Comparison of ENCODE assay signal across 18 cellular contexts in the genomic region with DNA sequence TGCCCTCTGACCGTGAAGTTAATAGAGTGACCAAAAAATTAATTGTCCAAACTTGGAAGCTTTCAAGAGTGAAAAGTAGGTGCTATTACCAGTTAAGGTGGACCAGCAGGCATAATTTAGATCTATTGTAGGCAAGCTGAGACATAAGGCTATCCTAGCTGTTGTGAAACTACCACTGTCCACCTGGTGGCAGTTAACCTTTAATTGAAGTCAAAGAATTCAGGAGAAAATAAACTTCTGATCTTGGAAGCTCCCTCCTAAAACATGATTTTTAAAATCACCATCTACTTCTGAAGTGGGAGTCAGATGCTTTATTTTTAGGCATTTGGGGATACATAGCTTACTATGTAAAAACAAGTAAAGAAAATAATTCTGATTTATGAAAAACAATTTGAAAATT.
DNase-seq lines count a peak whose midpoint lies in the region; ATAC-seq and TF ChIP-seq lines count a peak whose summit lies in the region.
"Had no signal": no experiment of that assay in that cellular context is flagged by ENCODE, and none has a peak within 500 bp of the region (broad histone marks: within the 10 kb centered on the region; RNA-seq: fewer than 3 reads in every experiment).

No MANE protein-coding gene starts in this region.

- intact Hi-C loops in lower lobe of right lung (cut with DNase I) = no loop called here

- H3K27me3 ChIP-seq in Loucy (ENCODE audit: insufficient read depth, low read length, poor library complexity, severe bottlenecking) = no peaks in the 10 kb centered on the region
- H3K27me3 ChIP-seq in mesendoderm (ENCODE audit: insufficient read depth, low read length, poor library complexity) = no peaks in the 10 kb centered on the region
- H3K27me3 ChIP-seq in lower lobe of right lung (ENCODE audit: low read depth) = no peaks in the 10 kb centered on the region
- H3K27me3 ChIP-seq: BE2C had no signal

- WGBS in mesendoderm (ENCODE audit: extremely low coverage, insufficient coverage, low lambda C conversion rate) = no CpG with 5 or more reads among the region's 1 CpG

- H3K23ac ChIP-seq in mesendoderm (ENCODE audit: low read length) = no peak overlapping the region

- no peaks in the 10 kb centered on the region for H3K79me2 ChIP-seq in Loucy (ENCODE audit: insufficient read depth, low read length)
- no peaks in the 10 kb centered on the region for H3K79me2 ChIP-seq in mesendoderm (ENCODE audit: control insufficient read depth, insufficient read depth, low read length)

- H3K9ac ChIP-seq in Loucy (ENCODE audit: low read depth, low read length, poor library complexity, severe bottlenecking) (no peak overlapping the region), mesendoderm (ENCODE audit: low read length) (no peak overlapping the region)

- no peak overlapping the region for H2AFZ ChIP-seq in Loucy (ENCODE audit: low read length)

- DNase-seq in H4 (ENCODE audit: low spot score) (peak; percentile 4), cerebellar cortex (ENCODE audit: low spot score) (peak; percentile 0), mesendoderm (peak; percentile 27), A172 (ENCODE audit: low spot score) (no peak), lower lobe of right lung (no peak)
- DNase-seq in activated CD4-positive, CD25-positive, alpha-beta regulatory T cell (lab: John Stamatoyannopoulos, UW) = no peak
- DNase-seq: BE2C; Calu3; effector CD4-positive, alpha-beta T cell; mesenchymal stem cell; natural killer cell; NCI-H69; posterior cingulate gyrus; stimulated activated CD4-positive, alpha-beta T cell treated with anti-CD3 and anti-CD28 coated beads, Interleukin-4, amount 100 ng/mL, for 4 hours; substantia nigra had no signal

- H3F3A ChIP-seq in Loucy (ENCODE audit: low read depth) = no peaks in the 10 kb centered on the region

- no peaks in the 10 kb centered on the region for H3K9me2 ChIP-seq in Loucy (replicated peaks; ENCODE audit: low read depth, low read length)

- H4K20me1 ChIP-seq in Loucy (ENCODE audit: insufficient read depth, low read length, poor library complexity, severe bottlenecking) = no peaks in the 10 kb centered on the region

- ATAC-seq in GM21529 (IDR thresholded peaks at IDR 0.05; ENCODE audit: unreplicated experiment) (no peak), lower lobe of right lung (no peak)
- ATAC-seq: natural killer cell had no signal

- H4K8ac ChIP-seq in mesendoderm (ENCODE audit: low read depth, low read length) = no peak overlapping the region

- no peaks in the 10 kb centered on the region for H3K79me1 ChIP-seq in mesendoderm (ENCODE audit: low read length)

- no peak overlapping the region for H3K4ac ChIP-seq in mesendoderm (ENCODE audit: low read depth, low read length)

- no peak overlapping the region for H3K18ac ChIP-seq in mesendoderm (ENCODE audit: low read length)

- H3K4me2 ChIP-seq in Loucy (ENCODE audit: low read depth, low read length, poor library complexity, severe bottlenecking) (no peak overlapping the region), mesendoderm (ENCODE audit: low read length) (no peak overlapping the region)

- H3K36me3 ChIP-seq in Loucy (ENCODE audit: insufficient read depth, low read length) = no peaks in the 10 kb centered on the region
- H3K36me3 ChIP-seq in mesendoderm (ENCODE audit: control insufficient read depth, insufficient read depth, low read length) = no peaks in the 10 kb centered on the region
- H3K36me3 ChIP-seq in lower lobe of right lung = no peaks in the 10 kb centered on the region
- H3K36me3 ChIP-seq: BE2C had no signal

- no peak overlapping the region for H2AK5ac ChIP-seq in mesendoderm (ENCODE audit: low read length)

- TF ChIP-seq CTCF in Loucy (conservative IDR thresholded peaks at IDR 0.05; ENCODE audit: low read length) (peak; percentile 38), lower lobe of right lung (IDR thresholded peaks at IDR 0.05) (no peak)

- H3K4me3 ChIP-seq in Loucy (ENCODE audit: low read length, poor library complexity, severe bottlenecking) = no peak overlapping the region
- no peak overlapping the region for H3K4me3 ChIP-seq in mesendoderm (ENCODE audit: low read length)
- no peak overlapping the region for H3K4me3 ChIP-seq in lower lobe of right lung
- H3K4me3 ChIP-seq: skin epidermis had no signal

- no peak overlapping the region for H2BK120ac ChIP-seq in mesendoderm (ENCODE audit: low read depth, low read length)

- no peaks in the 10 kb centered on the region for H3K9me3 ChIP-seq in Loucy (ENCODE audit: insufficient read depth, low read depth, low read length)
- no peaks in the 10 kb centered on the region for H3K9me3 ChIP-seq in lower lobe of right lung
- H3K9me3 ChIP-seq: BE2C had no signal

- no peak overlapping the region for H3K56ac ChIP-seq in mesendoderm (ENCODE audit: low read length)

- H3K4me1 ChIP-seq in Loucy (ENCODE audit: insufficient read depth, low read length, poor library complexity, severe bottlenecking) = no peaks in the 10 kb centered on the region
- H3K4me1 ChIP-seq in mesendoderm (ENCODE audit: control insufficient read depth, low read depth, low read length) = no peaks in the 10 kb centered on the region
- no peaks in the 10 kb centered on the region for H3K4me1 ChIP-seq in lower lobe of right lung
- H3K4me1 ChIP-seq: BE2C had no signal

- no peak overlapping the region for H2BK15ac ChIP-seq in mesendoderm (replicated peaks; ENCODE audit: low read depth)

- H3K27ac ChIP-seq in mesendoderm (ENCODE audit: low read depth, low read length) (no peak overlapping the region), lower lobe of right lung (no peak overlapping the region)
- H3K27ac ChIP-seq: skin epidermis had no signal

- H4K5ac ChIP-seq in mesendoderm (ENCODE audit: low read length) = no peak overlapping the region

- H2BK5ac ChIP-seq in mesendoderm (ENCODE audit: low read length) = no peak overlapping the region

Comparison
In these comparisons a context has a peak if more than half of its experiments do, and no peak if none do; other contexts are left out.
1. DNase-seq: peak in H4 (single experiment), cerebellar cortex (single experiment) and mesendoderm (single experiment); none in activated CD4-positive, CD25-positive, alpha-beta regulatory T cell (0 of 4), A172 (single experiment) and lower lobe of right lung (single experiment).